ENCODE assay signal across 25 cellular contexts in the genomic region with DNA sequence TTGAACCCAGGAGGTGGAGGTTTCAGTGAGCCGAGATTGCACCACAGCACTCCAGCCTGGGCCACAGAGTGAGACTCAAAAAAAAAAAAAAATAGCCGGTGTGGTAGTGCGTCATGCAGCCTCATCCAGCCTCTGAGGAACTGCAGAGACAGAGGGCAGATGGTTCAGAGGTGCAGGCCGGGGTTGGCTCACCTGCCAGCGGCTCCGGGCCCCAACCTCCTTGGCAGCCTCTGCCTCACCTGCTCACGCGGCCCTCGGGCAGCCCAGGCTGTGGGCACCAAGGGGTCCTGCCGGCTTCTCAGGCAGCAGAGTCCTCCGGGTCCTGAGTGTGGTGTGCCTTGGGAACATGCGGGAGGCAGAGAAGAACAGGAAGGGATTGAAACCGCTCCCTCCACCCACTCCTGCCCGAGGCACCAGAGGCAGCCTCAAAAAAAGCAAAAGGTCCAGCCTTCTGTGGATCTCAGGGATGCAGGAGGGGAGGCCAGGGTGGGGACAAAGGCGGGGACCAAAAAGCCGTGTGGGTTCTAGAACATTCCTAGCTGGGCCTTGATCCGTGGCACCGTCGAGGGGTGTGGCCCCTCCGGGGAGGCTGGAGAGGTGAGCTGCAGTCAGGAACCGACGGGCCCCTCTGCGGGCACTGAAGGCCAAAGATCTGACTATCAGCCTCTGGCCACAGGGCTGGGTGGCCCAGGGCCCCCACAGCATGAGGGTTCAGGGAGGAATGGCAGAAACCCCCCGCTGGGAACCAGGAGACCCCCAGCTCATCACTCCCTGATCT. TPM values are rescaled to one million over a fixed set of nuclear protein-coding genes. Genes with fewer than 3 reads are reported as not detected.
DNase-seq lines count a peak whose midpoint lies in the region; ATAC-seq and TF ChIP-seq lines count a peak whose summit lies in the region.
"Had no signal": no experiment of that assay in that cellular context is flagged by ENCODE, and none has a peak within 500 bp of the region (broad histone marks: within the 10 kb centered on the region; RNA-seq: fewer than 3 reads in every experiment).

No MANE protein-coding gene starts in this region.

- POLR2A ChIA-PET in PC-9 (lab: Charles Lee; ENCODE audit: unreplicated experiment): interaction anchor here (0.7 kb wide), 1 partner anchor 251 kb away, joined by 8 read pairs; no protein-coding TSS in a partner anchor
- POLR2A ChIA-PET in CD4-positive, alpha-beta memory T cell (lab: Charles Lee; ENCODE audit: partially characterized antibody): no interaction called here

- in situ Hi-C loops in GM13976 (cut with MboI; ENCODE audit: low sequenced_read_pairs, unreplicated experiment): no loop called here

- H3K4me3 ChIP-seq in PC-9 (no peak overlapping the region; the same call in 1 of the 2 replicates), skin epidermis (no peak overlapping the region), sigmoid colon (no peak overlapping the region)
- no peak overlapping the region for H3K4me3 ChIP-seq in CD4-positive, alpha-beta memory T cell (ENCODE audit: low read length in 2 of 2)
- H3K4me3 ChIP-seq: cardiac muscle cell, GM23248 had no signal

- no peaks in the 10 kb centered on the region for H3K79me2 ChIP-seq in PC-9 (ENCODE audit: low read depth)

- H4K20me1 ChIP-seq in PC-9 (ENCODE audit: insufficient read depth): no peaks in the 10 kb centered on the region

- H3K27me3 ChIP-seq in PC-9 (ENCODE audit: insufficient read depth, low read depth): no peaks in the 10 kb centered on the region
- peaks cover 0 to 29% (median 23%) of the 10 kb centered on the region in 3 donors for H3K27me3 ChIP-seq in sigmoid colon
- peaks cover 9% of the 10 kb centered on the region for H3K27me3 ChIP-seq in CD4-positive, alpha-beta memory T cell (ENCODE audit: insufficient read depth, low read length)
- H3K27me3 ChIP-seq: cardiac muscle cell had no signal

- TF ChIP-seq CTCF in GM13976 (IDR thresholded peaks at IDR 0.05; ENCODE audit: borderline replicate concordance, control extremely low read depth, extremely low read depth, insufficient read depth, missing control alignments) (no peak), PC-9 (conservative IDR thresholded peaks at IDR 0.05) (no peak), sigmoid colon (IDR thresholded peaks at IDR 0.05) (no peak)

- TF ChIP-seq EP300 in sigmoid colon (IDR thresholded peaks at IDR 0.05): no peak

- WGBS in sigmoid colon, 2 donors: 63 to 88% methylated on average over 24 of the region's 24 CpGs

- no peaks in the 10 kb centered on the region for H3K36me3 ChIP-seq in PC-9 (ENCODE audit: low read depth)
- no peaks in the 10 kb centered on the region for H3K36me3 ChIP-seq in sigmoid colon
- no peaks in the 10 kb centered on the region for H3K36me3 ChIP-seq in CD4-positive, alpha-beta memory T cell (ENCODE audit: insufficient read depth, low read length)
- H3K36me3 ChIP-seq: cardiac muscle cell had no signal

- peaks cover 18% of the 10 kb centered on the region for H3F3A ChIP-seq in PC-9 (ENCODE audit: insufficient read depth, low read depth)

- peaks cover 5 to 12% of the 10 kb centered on the region in 2 donors for H3K27me3 Mint-ChIP-seq in CD4-positive, alpha-beta memory T cell
- H3K27me3 Mint-ChIP-seq: natural killer cell treated with Interleukin-12 subunit alpha and Interleukin-12 subunit beta and Interleukin-15 and Interleukin-18, amount 100 ng/mL, for 72 hours had no signal

- intact Hi-C loops in PC-9 (cut with micrococcal nuclease; ENCODE audit: unreplicated experiment) (no loop called here), sigmoid colon (cut with DNase I) (no loop called here)
- intact Hi-C loops in CD4-positive, alpha-beta memory T cell (cut with micrococcal nuclease): no loop called here

- TF ChIP-seq POLR2A in sigmoid colon (IDR thresholded peaks at IDR 0.05): no peak

- H3K4me2 ChIP-seq in PC-9: peak overlapping the region; percentile 71

- no peak overlapping the region for H3K27ac Mint-ChIP-seq in CD4-positive, alpha-beta memory T cell
- H3K27ac Mint-ChIP-seq: activated CD4-positive, alpha-beta T cell treated with anti-CD3 and anti-CD28 coated beads for 36 hours; activated naive CD8-positive, alpha-beta T cell treated with anti-CD3 and anti-CD28 coated beads for 36 hours; CD8-positive, alpha-beta T cell; IgD-negative memory B cell; natural killer cell treated with Interleukin-12 subunit alpha and Interleukin-12 subunit beta and Interleukin-15 and Interleukin-18, amount 100 ng/mL, for 72 hours; stimulated activated naive CD8-positive, alpha-beta T cell treated with anti-CD3 and anti-CD28 coated beads, Interleukin-15, Interleukin-2, amounts not matched to agents 100 ng/mL and 50 ng/mL, for 24 hours had no signal

- peak; percentile 40 for DNase-seq in GM13976 (ENCODE audit: low spot score)
- no peak for DNase-seq in PC-9
- no peak for DNase-seq in sigmoid colon
- DNase-seq in CD4-positive, alpha-beta memory T cell: no peak
- DNase-seq: activated CD4-positive, alpha-beta T cell treated with anti-CD3 and anti-CD28 coated beads for 36 hours; activated CD8-positive, alpha-beta memory T cell treated with anti-CD3 and anti-CD28 coated beads for 24 hours; activated effector memory CD4-positive, alpha-beta T cell treated with anti-CD3 and anti-CD28 coated beads, Interleukin-2, amount 50 U/mL, for 16 hours; activated naive CD8-positive, alpha-beta T cell treated with anti-CD3 and anti-CD28 coated beads for 36 hours; activated T-cell treated with anti-CD3 and anti-CD28 coated beads, Interleukin-2, amount 50 U/mL, for 1 hour; aorta; CD8-positive, alpha-beta T cell; cortex of kidney; GM23248; NCI-H1105; NCI-H2029 treated with DMSO at 0.1 percent for 48 hours; NCI-H2227 treated with DMSO at 0.1 percent for 48 hours; NCI-H774 had no signal

- H3K36me3 Mint-ChIP-seq in CD4-positive, alpha-beta memory T cell: no peaks in the 10 kb centered on the region
- H3K36me3 Mint-ChIP-seq: CD8-positive, alpha-beta T cell; natural killer cell treated with Interleukin-12 subunit alpha and Interleukin-12 subunit beta and Interleukin-15 and Interleukin-18, amount 100 ng/mL, for 72 hours had no signal

- H3K4me3 Mint-ChIP-seq in CD4-positive, alpha-beta memory T cell: no peak overlapping the region
- H3K4me3 Mint-ChIP-seq: activated CD4-positive, alpha-beta T cell treated with anti-CD3 and anti-CD28 coated beads for 36 hours; activated naive CD8-positive, alpha-beta T cell treated with anti-CD3 and anti-CD28 coated beads for 36 hours; CD8-positive, alpha-beta T cell; IgD-negative memory B cell; natural killer cell treated with Interleukin-12 subunit alpha and Interleukin-12 subunit beta and Interleukin-15 and Interleukin-18, amount 100 ng/mL, for 72 hours; stimulated activated naive CD8-positive, alpha-beta T cell treated with anti-CD3 and anti-CD28 coated beads, Interleukin-15, Interleukin-2, amounts not matched to agents 100 ng/mL and 50 ng/mL, for 24 hours had no signal

- CTCF ChIA-PET in PC-9 (lab: Charles Lee): interaction anchor here (0.8 kb wide), 1 partner anchor 57 kb away, joined by 3 read pairs; no protein-coding TSS in a partner anchor
- CTCF ChIA-PET in CD4-positive, alpha-beta memory T cell (lab: Charles Lee; ENCODE audit: partially characterized antibody): interaction anchor here (0.7 kb wide), 1 partner anchor 8 kb away, joined by 3 read pairs; no protein-coding TSS in a partner anchor

- no peaks in the 10 kb centered on the region for H3K9me2 ChIP-seq in PC-9 (ENCODE audit: insufficient read depth)

- H2AFZ ChIP-seq in PC-9: no peak overlapping the region
- H2AFZ ChIP-seq: GM23248 had no signal

- H3K4me1 ChIP-seq in PC-9 (replicated peaks; ENCODE audit: insufficient read depth) (peaks cover 19% of the 10 kb centered on the region), sigmoid colon (peaks cover 0 to 25% (median 17%) of the 10 kb centered on the region in 4 donors)
- peaks cover 20% of the 10 kb centered on the region for H3K4me1 ChIP-seq in CD4-positive, alpha-beta memory T cell (ENCODE audit: insufficient read depth, low read length)

- peak overlapping the region; percentile 55 for H3K27ac ChIP-seq in PC-9
- H3K27ac ChIP-seq in skin epidermis: peak overlapping the region in 17 of 21 experiments; percentile 24 to 89 (median 54)
- no peak overlapping the region for H3K27ac ChIP-seq in sigmoid colon
- no peak overlapping the region for H3K27ac ChIP-seq in CD4-positive, alpha-beta memory T cell (ENCODE audit: low read depth, low read length)
- H3K27ac ChIP-seq: cardiac muscle cell, GM23248 had no signal

- H3K9me3 Mint-ChIP-seq in CD4-positive, alpha-beta memory T cell: peaks cover 0 to 5% (median 0%) of the 10 kb centered on the region in 8 donors
- H3K9me3 Mint-ChIP-seq: IgD-negative memory B cell; natural killer cell treated with Interleukin-12 subunit alpha and Interleukin-12 subunit beta and Interleukin-15 and Interleukin-18, amount 100 ng/mL, for 72 hours; stimulated activated naive CD8-positive, alpha-beta T cell treated with anti-CD3 and anti-CD28 coated beads, Interleukin-15, Interleukin-2, amounts not matched to agents 100 ng/mL and 50 ng/mL, for 24 hours had no signal

- peaks cover 4% of the 10 kb centered on the region; the same call in 1 of the 2 replicates for H3K9me3 ChIP-seq in PC-9 (ENCODE audit: insufficient read depth, low read depth)
- H3K9me3 ChIP-seq in sigmoid colon: no peaks in the 10 kb centered on the region
- H3K9me3 ChIP-seq in CD4-positive, alpha-beta memory T cell (ENCODE audit: control insufficient read depth in 1 of 2, low read length in 2 of 2): no peaks in the 10 kb centered on the region

- BruUV-seq in PC-9 (replicated peaks; lab: Mats Ljungman, UMichigan): no TSS peak

- peaks cover 8 to 16% (median 12%) of the 10 kb centered on the region in 4 donors for H3K4me1 Mint-ChIP-seq in CD4-positive, alpha-beta memory T cell

- ATAC-seq in esophagus mucosa: peak; percentile 56
- ATAC-seq in GM21786 (IDR thresholded peaks at IDR 0.05; ENCODE audit: unreplicated experiment): no peak
- no peak for ATAC-seq in HG03097 (IDR thresholded peaks at IDR 0.05; ENCODE audit: low FRiP score, unreplicated experiment)
- ATAC-seq: activated CD4-positive, alpha-beta T cell treated with anti-CD3 and anti-CD28 coated beads for 36 hours; CD8-positive, alpha-beta T cell; natural killer cell treated with Interleukin-12 subunit alpha and Interleukin-12 subunit beta and Interleukin-15 and Interleukin-18, amount 100 ng/mL, for 72 hours had no signal

RNA-seq across cellular contexts. Expression of a gene that starts 55.4 kb away (rescaled TPM):
- total RNA-seq in PC-9 (2021) (137 and 182 TPM in 2 replicates), esophagus mucosa (145 TPM), sigmoid colon (100 to 1,000 TPM; 120 to 145 (median 129) TPM)
- polyA plus RNA-seq in sigmoid colon: 10 to 100 TPM; 71.5 to 93.9 (median 93.4) TPM
- 10 to 100 TPM; 85.6 to 90.1 TPM for total RNA-seq in CD4-positive, alpha-beta memory T cell
- 100 to 1,000 TPM; 116 to 169 TPM for polyA plus RNA-seq in CD4-positive, alpha-beta memory T cell

Comparison
In these comparisons a context has a peak if more than half of its experiments do, and no peak if none do; other contexts are left out.
1. H3K27ac ChIP-seq: peak in PC-9 (single experiment) and skin epidermis (17 of 21); none in sigmoid colon (0 of 4) and CD4-positive, alpha-beta memory T cell (single experiment).